In the genomic region with DNA sequence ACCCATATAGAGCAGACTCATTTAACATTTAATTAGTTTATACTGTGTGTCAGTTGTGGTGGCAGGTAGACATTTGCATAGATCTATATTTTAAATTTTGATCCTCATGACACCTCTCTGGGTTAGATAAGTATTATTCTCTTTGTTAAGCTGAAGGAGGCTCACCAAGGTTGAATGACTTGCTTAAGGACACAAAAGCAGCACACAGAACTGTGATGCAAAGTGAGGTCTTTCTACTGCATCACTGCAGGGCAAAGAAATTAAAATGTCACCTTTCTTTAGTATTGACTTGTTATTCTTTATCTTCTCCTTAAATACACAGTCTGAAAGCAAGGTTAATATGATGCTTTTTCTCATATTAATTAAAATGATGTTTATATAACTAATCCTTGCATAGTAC, we compare ENCODE assay signal across 9 cellular contexts. TPM values are rescaled to one million over a fixed set of nuclear protein-coding genes. Genes with fewer than 3 reads are reported as not detected.
"Had no signal": no experiment of that assay in that cellular context is flagged by ENCODE, and none has a peak within 500 bp of the region (broad histone marks: within the 10 kb centered on the region; RNA-seq: fewer than 3 reads in every experiment).

No MANE protein-coding gene starts in this region.

- H3K27me3 Mint-ChIP-seq: IgD-negative memory B cell had no signal

- H3K27ac Mint-ChIP-seq: IgD-negative memory B cell had no signal

- H3K4me2 ChIP-seq: KMS-11 had no signal

- H3K36me3 Mint-ChIP-seq: IgD-negative memory B cell had no signal

- ATAC-seq: HepG2, K562 had no signal

- H3K4me3 ChIP-seq: K562 had no signal

- DNase-seq: IMR-90, KBM-7, KG1 had no signal

- H3K4me3 Mint-ChIP-seq: IgD-negative memory B cell had no signal

- H3K27ac ChIP-seq: HL-60, KMS-11 had no signal

RNA-seq across cellular contexts. Expression of a gene that starts 8.6 kb away (rescaled TPM):
- total RNA-seq: HT1080, IMR-90, K562 had no signal
- polyA plus RNA-seq: IgD-negative memory B cell, IMR-90, K562 had no signal
